Comparison of ENCODE assay signal across 1 cellular context in the genomic region with DNA sequence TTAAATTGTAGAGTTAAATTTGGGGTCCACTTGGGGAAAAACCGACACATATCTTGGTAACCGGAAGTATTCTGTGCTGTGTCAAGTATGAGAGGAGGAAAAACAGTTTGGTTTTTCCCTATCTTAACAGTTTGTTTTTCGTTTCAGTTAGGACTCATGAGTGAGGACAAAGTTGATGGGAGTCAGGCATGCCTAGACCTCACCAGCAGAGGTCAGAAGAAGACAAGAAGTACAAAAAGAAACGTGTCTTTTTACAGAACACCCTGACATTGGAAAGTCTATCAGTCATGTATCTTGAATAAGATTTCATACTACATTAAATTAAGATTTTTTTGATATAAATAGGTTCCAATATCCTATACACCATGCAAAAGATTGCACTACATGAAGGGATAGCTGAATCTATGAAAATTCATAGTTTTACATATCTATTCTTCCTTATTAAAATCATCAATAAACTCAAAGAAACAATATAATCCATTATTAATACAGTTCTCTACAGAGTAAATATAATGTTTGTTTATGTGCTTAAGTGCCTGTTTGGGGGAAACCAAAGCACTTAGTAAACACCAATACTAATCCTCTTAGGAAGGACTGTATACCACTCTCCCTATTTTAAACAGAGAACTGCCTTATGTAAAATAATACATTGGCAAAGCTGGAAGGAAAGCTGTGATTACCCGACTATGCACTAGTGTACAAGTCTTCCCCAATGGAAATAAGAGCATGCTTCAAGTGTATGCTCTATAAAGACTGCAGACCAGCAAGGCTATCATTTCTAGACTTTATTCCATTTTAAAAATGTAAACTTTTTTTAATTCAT.
TF ChIP-seq lines count a peak whose summit lies in the region.

No MANE protein-coding gene starts in this region.

TF ChIP-seq in Ishikawa, 13 proteins besides CTCF, POLR2A, EP300 and RAD21 (continued from another document):
- TF ChIP-seq REST (IDR thresholded peaks at IDR 0.05; ENCODE audit: low read depth) (no peak), TEAD4 (IDR thresholded peaks at IDR 0.05) (no peak), FOXM1 (IDR thresholded peaks at IDR 0.05; ENCODE audit: borderline replicate concordance, low read depth) (no peak), NFIC (IDR thresholded peaks at IDR 0.05) (no peak), EGR1 (IDR thresholded peaks at IDR 0.05) (no peak), CREB1 (IDR thresholded peaks at IDR 0.05; ENCODE audit: low read depth) (no peak), ZBTB7A (IDR thresholded peaks at IDR 0.05; ENCODE audit: low read depth) (no peak)
- TF ChIP-seq, protein P1, sequence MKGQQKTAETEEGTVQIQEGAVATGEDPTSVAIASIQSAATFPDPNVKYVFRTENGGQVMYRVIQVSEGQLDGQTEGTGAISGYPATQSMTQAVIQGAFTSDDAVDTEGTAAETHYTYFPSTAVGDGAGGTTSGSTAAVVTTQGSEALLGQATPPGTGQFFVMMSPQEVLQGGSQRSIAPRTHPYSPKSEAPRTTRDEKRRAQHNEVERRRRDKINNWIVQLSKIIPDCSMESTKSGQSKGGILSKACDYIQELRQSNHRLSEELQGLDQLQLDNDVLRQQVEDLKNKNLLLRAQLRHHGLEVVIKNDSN (IDR thresholded peaks at IDR 0.05) = no peak
